In the genomic region with DNA sequence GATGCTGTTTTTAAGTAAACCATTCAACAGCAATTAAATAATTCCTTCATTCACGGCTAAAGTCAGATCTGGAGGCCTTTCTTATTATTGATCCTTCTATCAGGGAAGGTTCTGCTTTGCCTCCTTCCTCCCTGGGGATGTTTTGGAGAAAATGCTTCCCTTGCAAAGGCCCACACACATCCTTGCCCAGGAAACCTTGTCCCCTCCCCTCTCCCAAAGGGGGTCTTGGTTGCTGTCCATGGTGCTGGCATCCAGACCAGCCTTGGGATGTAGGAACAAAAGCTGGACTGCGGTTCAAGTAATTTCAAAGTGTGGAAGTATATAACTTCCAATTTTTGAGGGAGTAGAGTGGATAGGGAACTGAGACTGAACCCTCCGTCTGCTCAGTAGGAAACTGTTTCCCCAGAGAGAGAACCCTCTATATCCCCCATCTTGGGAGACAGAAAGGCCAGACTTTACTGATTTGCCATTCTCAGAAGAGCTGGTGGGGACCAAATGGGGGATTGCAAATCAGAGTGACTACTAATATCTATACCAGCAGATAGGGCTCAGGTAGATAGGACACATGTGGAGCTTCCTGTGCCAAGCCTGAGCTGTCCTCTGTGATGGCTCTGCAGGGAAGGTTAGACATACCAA, we compare ENCODE assay signal across 3 cellular contexts.
A peak's percentile ranks its signal among the peaks of the same experiment; 100 is the strongest.
TF ChIP-seq lines count a peak whose summit lies in the region.

No MANE protein-coding gene starts in this region.

TF ChIP-seq in HEK293, 187 proteins besides CTCF, POLR2A, EP300 and RAD21:
- TF ChIP-seq, protein P1, sequence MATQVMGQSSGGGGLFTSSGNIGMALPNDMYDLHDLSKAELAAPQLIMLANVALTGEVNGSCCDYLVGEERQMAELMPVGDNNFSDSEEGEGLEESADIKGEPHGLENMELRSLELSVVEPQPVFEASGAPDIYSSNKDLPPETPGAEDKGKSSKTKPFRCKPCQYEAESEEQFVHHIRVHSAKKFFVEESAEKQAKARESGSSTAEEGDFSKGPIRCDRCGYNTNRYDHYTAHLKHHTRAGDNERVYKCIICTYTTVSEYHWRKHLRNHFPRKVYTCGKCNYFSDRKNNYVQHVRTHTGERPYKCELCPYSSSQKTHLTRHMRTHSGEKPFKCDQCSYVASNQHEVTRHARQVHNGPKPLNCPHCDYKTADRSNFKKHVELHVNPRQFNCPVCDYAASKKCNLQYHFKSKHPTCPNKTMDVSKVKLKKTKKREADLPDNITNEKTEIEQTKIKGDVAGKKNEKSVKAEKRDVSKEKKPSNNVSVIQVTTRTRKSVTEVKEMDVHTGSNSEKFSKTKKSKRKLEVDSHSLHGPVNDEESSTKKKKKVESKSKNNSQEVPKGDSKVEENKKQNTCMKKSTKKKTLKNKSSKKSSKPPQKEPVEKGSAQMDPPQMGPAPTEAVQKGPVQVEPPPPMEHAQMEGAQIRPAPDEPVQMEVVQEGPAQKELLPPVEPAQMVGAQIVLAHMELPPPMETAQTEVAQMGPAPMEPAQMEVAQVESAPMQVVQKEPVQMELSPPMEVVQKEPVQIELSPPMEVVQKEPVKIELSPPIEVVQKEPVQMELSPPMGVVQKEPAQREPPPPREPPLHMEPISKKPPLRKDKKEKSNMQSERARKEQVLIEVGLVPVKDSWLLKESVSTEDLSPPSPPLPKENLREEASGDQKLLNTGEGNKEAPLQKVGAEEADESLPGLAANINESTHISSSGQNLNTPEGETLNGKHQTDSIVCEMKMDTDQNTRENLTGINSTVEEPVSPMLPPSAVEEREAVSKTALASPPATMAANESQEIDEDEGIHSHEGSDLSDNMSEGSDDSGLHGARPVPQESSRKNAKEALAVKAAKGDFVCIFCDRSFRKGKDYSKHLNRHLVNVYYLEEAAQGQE (tag by site-specific recombination; IDR thresholded peaks at IDR 0.05): peak; percentile 98
- no peak for TF ChIP-seq GLI2 (tag by site-specific recombination; IDR thresholded peaks at IDR 0.05; ENCODE audit: borderline replicate concordance, low read depth)

TF ChIP-seq in K562, 482 proteins besides CTCF, POLR2A, EP300 and RAD21 (continues in another document):
- no peak for TF ChIP-seq POU5F1 (IDR thresholded peaks at IDR 0.05; ENCODE audit: borderline replicate concordance, low read depth, low read length, partially characterized antibody)
- TF ChIP-seq ZMIZ1 (IDR thresholded peaks at IDR 0.05; ENCODE audit: low read depth in 2 of 2, low read length in 2 of 2): no peak
- no peak for TF ChIP-seq TOE1 (IDR thresholded peaks at IDR 0.05; ENCODE audit: borderline replicate concordance)
- TF ChIP-seq TOE1 (CRISPR knock-in tag; IDR thresholded peaks at IDR 0.05; ENCODE audit: borderline replicate concordance, low read depth): no peak
- TF ChIP-seq ATF2 (CRISPR knock-in tag; IDR thresholded peaks at IDR 0.05): no peak
- peak; percentile 91 for TF ChIP-seq EHMT2 (IDR thresholded peaks at IDR 0.05)
- TF ChIP-seq ZNF197 (CRISPR knock-in tag; IDR thresholded peaks at IDR 0.05; ENCODE audit: low read depth): no peak
- no peak for TF ChIP-seq CEBPG (CRISPR knock-in tag; IDR thresholded peaks at IDR 0.05)
- TF ChIP-seq CEBPG (tag; conservative IDR thresholded peaks at IDR 0.05 in 1 of 2, IDR thresholded peaks at IDR 0.05 in 1 of 2): no peak
- no peak for TF ChIP-seq CTBP1 (IDR thresholded peaks at IDR 0.05; ENCODE audit: borderline replicate concordance)
- no peak for TF ChIP-seq ESRRA (IDR thresholded peaks at IDR 0.05; ENCODE audit: borderline replicate concordance, low read depth)
- no peak for TF ChIP-seq U2AF1 (optimal IDR thresholded peaks at IDR 0.05; ENCODE audit: low read depth, low read length)
- TF ChIP-seq HMGXB4 (CRISPR knock-in tag; IDR thresholded peaks at IDR 0.05): no peak
- TF ChIP-seq ZBTB7A (IDR thresholded peaks at IDR 0.05; ENCODE audit: borderline replicate concordance, control insufficient read depth, low read depth, low read length): peak; percentile 87
- no peak for TF ChIP-seq ZNF436 (CRISPR knock-in tag; IDR thresholded peaks at IDR 0.05)
- TF ChIP-seq RFX7 (CRISPR knock-in tag; IDR thresholded peaks at IDR 0.05): no peak
- TF ChIP-seq SMARCE1 (IDR thresholded peaks at IDR 0.05): no peak
- TF ChIP-seq PHB (CRISPR knock-in tag; IDR thresholded peaks at IDR 0.05): no peak
- peak; percentile 82 for TF ChIP-seq MIER1 (IDR thresholded peaks at IDR 0.05; ENCODE audit: low read depth)

TF ChIP-seq in liver, 16 proteins besides CTCF, POLR2A, EP300 and RAD21:
- TF ChIP-seq GABPA (IDR thresholded peaks at IDR 0.05 in 1 of 2, conservative IDR thresholded peaks at IDR 0.05 in 1 of 2): no peak
- no peak for TF ChIP-seq FOXA2 (IDR thresholded peaks at IDR 0.05)
- TF ChIP-seq, protein P1 (IDR thresholded peaks at IDR 0.05): peak; percentile 96
- TF ChIP-seq RXRA (IDR thresholded peaks at IDR 0.05): no peak
- TF ChIP-seq SP1 (IDR thresholded peaks at IDR 0.05): no peak
- TF ChIP-seq FOXA1 (IDR thresholded peaks at IDR 0.05): no peak
